1 cellular context compared by ENCODE assay signal in the genomic region with DNA sequence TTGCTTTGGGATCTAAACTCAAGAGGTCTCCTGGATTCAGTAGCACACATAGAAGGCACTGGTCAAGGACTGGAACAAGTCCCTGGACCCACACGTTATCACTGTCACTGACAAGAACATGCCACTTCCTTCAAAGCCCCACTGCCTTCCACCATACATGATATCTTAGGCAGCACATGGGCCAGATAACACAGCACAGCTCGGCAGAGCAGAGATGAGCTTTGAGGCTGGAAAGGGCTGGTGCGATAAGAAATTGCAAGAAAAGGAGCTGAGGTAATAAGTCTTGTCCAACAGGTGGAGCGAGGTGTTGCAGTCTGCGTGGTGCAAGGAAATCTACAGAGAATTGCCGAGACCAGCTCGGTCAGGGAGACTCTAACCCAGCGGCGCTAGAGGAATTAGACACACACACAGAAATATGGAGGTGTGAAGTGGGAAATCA.
A peak's percentile ranks its signal among the peaks of the same experiment; 100 is the strongest.
TF ChIP-seq lines count a peak whose summit lies in the region.

No MANE protein-coding gene starts in this region.

TF ChIP-seq in K562, 482 proteins besides CTCF, POLR2A, EP300 and RAD21 (continued from another document and continues in another):
- TF ChIP-seq HMBOX1 (IDR thresholded peaks at IDR 0.05) (peak; percentile 87), ZNF512 (tag; IDR thresholded peaks at IDR 0.05) (no peak), KLF1 (tag; IDR thresholded peaks at IDR 0.05) (no peak), POU5F1 (IDR thresholded peaks at IDR 0.05; ENCODE audit: borderline replicate concordance, low read depth, low read length, partially characterized antibody) (no peak), ZNF282 (CRISPR knock-in tag; IDR thresholded peaks at IDR 0.05) (no peak), SAFB2 (IDR thresholded peaks at IDR 0.05; ENCODE audit: borderline replicate concordance, low read depth, low read length, severe bottlenecking) (no peak), E4F1 (CRISPR knock-in tag; IDR thresholded peaks at IDR 0.05; ENCODE audit: borderline replicate concordance) (no peak), ZNF507 (tag; conservative IDR thresholded peaks at IDR 0.05) (no peak), ZNF12 (CRISPR knock-in tag; IDR thresholded peaks at IDR 0.05) (no peak), MXI1 (IDR thresholded peaks at IDR 0.05; ENCODE audit: low read depth, low read length) (peak; percentile 78; the same call in 1 of the 2 replicates), KDM5B (IDR thresholded peaks at IDR 0.05; ENCODE audit: insufficient replicate concordance, low read depth, low read length) (no peak), ZNF239 (CRISPR knock-in tag; IDR thresholded peaks at IDR 0.05) (peak; percentile 79), IRF2 (CRISPR knock-in tag; IDR thresholded peaks at IDR 0.05) (no peak), POLR2B (IDR thresholded peaks at IDR 0.05; ENCODE audit: low read depth, partially characterized antibody) (no peak), CCAR2 (IDR thresholded peaks at IDR 0.05; ENCODE audit: low read depth, low read length) (no peak), SMARCB1 (IDR thresholded peaks at IDR 0.05; ENCODE audit: insufficient read length, low read depth) (no peak), FOXJ2 (tag; IDR thresholded peaks at IDR 0.05) (no peak), ZNF3 (CRISPR knock-in tag; IDR thresholded peaks at IDR 0.05) (no peak), ZNF124 (CRISPR knock-in tag; IDR thresholded peaks at IDR 0.05) (no peak), ILF3 (IDR thresholded peaks at IDR 0.05; ENCODE audit: borderline replicate concordance) (no peak), ZBTB8A (IDR thresholded peaks at IDR 0.05; ENCODE audit: partially characterized antibody) (no peak), MYNN (IDR thresholded peaks at IDR 0.05) (peak; percentile 82; the same call in 1 of the 2 replicates), MYNN (CRISPR knock-in tag; IDR thresholded peaks at IDR 0.05) (no peak), E2F8 (IDR thresholded peaks at IDR 0.05; ENCODE audit: low read depth, partially characterized antibody) (no peak), PTRF (tag; IDR thresholded peaks at IDR 0.05) (no peak), SUPT5H (IDR thresholded peaks at IDR 0.05) (no peak), RCOR1 (IDR thresholded peaks at IDR 0.05; ENCODE audit: borderline replicate concordance in 1 of 2, low read depth in 2 of 2, low read length in 2 of 2) (peak; percentile 95 to 98), ZNF583 (CRISPR knock-in tag; IDR thresholded peaks at IDR 0.05) (0 out of 2 replicates have a peak, but pooled peaks have one; percentile 36), ZBTB1 (CRISPR knock-in tag; IDR thresholded peaks at IDR 0.05; ENCODE audit: borderline replicate concordance, low read depth) (no peak), SPI1 (IDR thresholded peaks at IDR 0.05; ENCODE audit: borderline replicate concordance, low read depth, low read length) (peak; percentile 76), FOXJ3 (CRISPR knock-in tag; IDR thresholded peaks at IDR 0.05) (no peak), ZNF644 (tag; IDR thresholded peaks at IDR 0.05; ENCODE audit: low read depth) (peak; percentile 79; the same call in 1 of the 2 replicates)
- TF ChIP-seq, protein P1, sequence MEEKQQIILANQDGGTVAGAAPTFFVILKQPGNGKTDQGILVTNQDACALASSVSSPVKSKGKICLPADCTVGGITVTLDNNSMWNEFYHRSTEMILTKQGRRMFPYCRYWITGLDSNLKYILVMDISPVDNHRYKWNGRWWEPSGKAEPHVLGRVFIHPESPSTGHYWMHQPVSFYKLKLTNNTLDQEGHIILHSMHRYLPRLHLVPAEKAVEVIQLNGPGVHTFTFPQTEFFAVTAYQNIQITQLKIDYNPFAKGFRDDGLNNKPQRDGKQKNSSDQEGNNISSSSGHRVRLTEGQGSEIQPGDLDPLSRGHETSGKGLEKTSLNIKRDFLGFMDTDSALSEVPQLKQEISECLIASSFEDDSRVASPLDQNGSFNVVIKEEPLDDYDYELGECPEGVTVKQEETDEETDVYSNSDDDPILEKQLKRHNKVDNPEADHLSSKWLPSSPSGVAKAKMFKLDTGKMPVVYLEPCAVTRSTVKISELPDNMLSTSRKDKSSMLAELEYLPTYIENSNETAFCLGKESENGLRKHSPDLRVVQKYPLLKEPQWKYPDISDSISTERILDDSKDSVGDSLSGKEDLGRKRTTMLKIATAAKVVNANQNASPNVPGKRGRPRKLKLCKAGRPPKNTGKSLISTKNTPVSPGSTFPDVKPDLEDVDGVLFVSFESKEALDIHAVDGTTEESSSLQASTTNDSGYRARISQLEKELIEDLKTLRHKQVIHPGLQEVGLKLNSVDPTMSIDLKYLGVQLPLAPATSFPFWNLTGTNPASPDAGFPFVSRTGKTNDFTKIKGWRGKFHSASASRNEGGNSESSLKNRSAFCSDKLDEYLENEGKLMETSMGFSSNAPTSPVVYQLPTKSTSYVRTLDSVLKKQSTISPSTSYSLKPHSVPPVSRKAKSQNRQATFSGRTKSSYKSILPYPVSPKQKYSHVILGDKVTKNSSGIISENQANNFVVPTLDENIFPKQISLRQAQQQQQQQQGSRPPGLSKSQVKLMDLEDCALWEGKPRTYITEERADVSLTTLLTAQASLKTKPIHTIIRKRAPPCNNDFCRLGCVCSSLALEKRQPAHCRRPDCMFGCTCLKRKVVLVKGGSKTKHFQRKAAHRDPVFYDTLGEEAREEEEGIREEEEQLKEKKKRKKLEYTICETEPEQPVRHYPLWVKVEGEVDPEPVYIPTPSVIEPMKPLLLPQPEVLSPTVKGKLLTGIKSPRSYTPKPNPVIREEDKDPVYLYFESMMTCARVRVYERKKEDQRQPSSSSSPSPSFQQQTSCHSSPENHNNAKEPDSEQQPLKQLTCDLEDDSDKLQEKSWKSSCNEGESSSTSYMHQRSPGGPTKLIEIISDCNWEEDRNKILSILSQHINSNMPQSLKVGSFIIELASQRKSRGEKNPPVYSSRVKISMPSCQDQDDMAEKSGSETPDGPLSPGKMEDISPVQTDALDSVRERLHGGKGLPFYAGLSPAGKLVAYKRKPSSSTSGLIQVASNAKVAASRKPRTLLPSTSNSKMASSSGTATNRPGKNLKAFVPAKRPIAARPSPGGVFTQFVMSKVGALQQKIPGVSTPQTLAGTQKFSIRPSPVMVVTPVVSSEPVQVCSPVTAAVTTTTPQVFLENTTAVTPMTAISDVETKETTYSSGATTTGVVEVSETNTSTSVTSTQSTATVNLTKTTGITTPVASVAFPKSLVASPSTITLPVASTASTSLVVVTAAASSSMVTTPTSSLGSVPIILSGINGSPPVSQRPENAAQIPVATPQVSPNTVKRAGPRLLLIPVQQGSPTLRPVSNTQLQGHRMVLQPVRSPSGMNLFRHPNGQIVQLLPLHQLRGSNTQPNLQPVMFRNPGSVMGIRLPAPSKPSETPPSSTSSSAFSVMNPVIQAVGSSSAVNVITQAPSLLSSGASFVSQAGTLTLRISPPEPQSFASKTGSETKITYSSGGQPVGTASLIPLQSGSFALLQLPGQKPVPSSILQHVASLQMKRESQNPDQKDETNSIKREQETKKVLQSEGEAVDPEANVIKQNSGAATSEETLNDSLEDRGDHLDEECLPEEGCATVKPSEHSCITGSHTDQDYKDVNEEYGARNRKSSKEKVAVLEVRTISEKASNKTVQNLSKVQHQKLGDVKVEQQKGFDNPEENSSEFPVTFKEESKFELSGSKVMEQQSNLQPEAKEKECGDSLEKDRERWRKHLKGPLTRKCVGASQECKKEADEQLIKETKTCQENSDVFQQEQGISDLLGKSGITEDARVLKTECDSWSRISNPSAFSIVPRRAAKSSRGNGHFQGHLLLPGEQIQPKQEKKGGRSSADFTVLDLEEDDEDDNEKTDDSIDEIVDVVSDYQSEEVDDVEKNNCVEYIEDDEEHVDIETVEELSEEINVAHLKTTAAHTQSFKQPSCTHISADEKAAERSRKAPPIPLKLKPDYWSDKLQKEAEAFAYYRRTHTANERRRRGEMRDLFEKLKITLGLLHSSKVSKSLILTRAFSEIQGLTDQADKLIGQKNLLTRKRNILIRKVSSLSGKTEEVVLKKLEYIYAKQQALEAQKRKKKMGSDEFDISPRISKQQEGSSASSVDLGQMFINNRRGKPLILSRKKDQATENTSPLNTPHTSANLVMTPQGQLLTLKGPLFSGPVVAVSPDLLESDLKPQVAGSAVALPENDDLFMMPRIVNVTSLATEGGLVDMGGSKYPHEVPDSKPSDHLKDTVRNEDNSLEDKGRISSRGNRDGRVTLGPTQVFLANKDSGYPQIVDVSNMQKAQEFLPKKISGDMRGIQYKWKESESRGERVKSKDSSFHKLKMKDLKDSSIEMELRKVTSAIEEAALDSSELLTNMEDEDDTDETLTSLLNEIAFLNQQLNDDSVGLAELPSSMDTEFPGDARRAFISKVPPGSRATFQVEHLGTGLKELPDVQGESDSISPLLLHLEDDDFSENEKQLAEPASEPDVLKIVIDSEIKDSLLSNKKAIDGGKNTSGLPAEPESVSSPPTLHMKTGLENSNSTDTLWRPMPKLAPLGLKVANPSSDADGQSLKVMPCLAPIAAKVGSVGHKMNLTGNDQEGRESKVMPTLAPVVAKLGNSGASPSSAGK (IDR thresholded peaks at IDR 0.05), result peak; percentile 76
- TF ChIP-seq, protein P2, sequence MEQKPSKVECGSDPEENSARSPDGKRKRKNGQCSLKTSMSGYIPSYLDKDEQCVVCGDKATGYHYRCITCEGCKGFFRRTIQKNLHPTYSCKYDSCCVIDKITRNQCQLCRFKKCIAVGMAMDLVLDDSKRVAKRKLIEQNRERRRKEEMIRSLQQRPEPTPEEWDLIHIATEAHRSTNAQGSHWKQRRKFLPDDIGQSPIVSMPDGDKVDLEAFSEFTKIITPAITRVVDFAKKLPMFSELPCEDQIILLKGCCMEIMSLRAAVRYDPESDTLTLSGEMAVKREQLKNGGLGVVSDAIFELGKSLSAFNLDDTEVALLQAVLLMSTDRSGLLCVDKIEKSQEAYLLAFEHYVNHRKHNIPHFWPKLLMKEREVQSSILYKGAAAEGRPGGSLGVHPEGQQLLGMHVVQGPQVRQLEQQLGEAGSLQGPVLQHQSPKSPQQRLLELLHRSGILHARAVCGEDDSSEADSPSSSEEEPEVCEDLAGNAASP (IDR thresholded peaks at IDR 0.05), result no peak
- TF ChIP-seq, protein P3, sequence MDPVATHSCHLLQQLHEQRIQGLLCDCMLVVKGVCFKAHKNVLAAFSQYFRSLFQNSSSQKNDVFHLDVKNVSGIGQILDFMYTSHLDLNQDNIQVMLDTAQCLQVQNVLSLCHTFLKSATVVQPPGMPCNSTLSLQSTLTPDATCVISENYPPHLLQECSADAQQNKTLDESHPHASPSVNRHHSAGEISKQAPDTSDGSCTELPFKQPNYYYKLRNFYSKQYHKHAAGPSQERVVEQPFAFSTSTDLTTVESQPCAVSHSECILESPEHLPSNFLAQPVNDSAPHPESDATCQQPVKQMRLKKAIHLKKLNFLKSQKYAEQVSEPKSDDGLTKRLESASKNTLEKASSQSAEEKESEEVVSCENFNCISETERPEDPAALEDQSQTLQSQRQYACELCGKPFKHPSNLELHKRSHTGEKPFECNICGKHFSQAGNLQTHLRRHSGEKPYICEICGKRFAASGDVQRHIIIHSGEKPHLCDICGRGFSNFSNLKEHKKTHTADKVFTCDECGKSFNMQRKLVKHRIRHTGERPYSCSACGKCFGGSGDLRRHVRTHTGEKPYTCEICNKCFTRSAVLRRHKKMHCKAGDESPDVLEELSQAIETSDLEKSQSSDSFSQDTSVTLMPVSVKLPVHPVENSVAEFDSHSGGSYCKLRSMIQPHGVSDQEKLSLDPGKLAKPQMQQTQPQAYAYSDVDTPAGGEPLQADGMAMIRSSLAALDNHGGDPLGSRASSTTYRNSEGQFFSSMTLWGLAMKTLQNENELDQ (CRISPR knock-in tag; IDR thresholded peaks at IDR 0.05; ENCODE audit: borderline replicate concordance), result no peak
